ENCODE assay signal across 17 cellular contexts in the genomic region with DNA sequence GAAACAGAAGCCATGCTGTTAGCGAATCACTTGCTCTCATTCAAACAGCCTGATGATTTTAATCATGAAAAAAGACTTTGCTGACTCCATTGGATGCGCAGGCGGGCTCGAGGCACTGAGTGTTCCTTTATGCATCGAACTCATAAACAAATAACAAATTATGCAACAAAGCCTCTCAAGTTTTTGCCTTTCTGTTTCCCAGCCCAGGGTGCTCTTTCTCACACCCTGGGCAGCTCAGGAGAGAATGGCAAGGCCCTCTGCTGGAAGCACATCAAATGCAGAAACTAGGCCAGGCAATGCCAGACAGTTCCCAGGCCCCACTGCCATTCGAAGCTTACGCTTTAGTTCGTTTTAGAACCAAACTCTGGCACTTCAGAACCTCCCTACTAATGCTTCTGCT. TPM values are rescaled to one million over a fixed set of nuclear protein-coding genes. Genes with fewer than 3 reads are reported as not detected.
DNase-seq lines count a peak whose midpoint lies in the region; ATAC-seq and TF ChIP-seq lines count a peak whose summit lies in the region.
"Had no signal": no experiment of that assay in that cellular context is flagged by ENCODE, and none has a peak within 500 bp of the region (broad histone marks: within the 10 kb centered on the region; RNA-seq: fewer than 3 reads in every experiment).

No MANE protein-coding gene starts in this region.

- H3K4me1 ChIP-seq in right lobe of liver: peaks cover 0 to 13% (median 4%) of the 10 kb centered on the region in 4 donors
- H3K4me1 ChIP-seq: foreskin keratinocyte, spleen had no signal

- no peak overlapping the region for H3K4me3 ChIP-seq in AG10803 (ENCODE audit: low read length)
- no peak overlapping the region for H3K4me3 ChIP-seq in choroid plexus epithelial cell (ENCODE audit: low read depth, low read length)
- no peak overlapping the region for H3K4me3 ChIP-seq in right lobe of liver
- H3K4me3 ChIP-seq: spleen had no signal

- 0 out of 2 replicates have a peak, but pooled peaks have one; percentile 5 for TF ChIP-seq CTCF in AG10803 (conservative IDR thresholded peaks at IDR 0.05; ENCODE audit: low read length)
- peak; percentile 13 for TF ChIP-seq CTCF in choroid plexus epithelial cell (conservative IDR thresholded peaks at IDR 0.05; ENCODE audit: low read depth, low read length)
- TF ChIP-seq CTCF in right lobe of liver (IDR thresholded peaks at IDR 0.05): peak; percentile 4 to 35 (median 23)

- TF ChIP-seq POLR2A in right lobe of liver (IDR thresholded peaks at IDR 0.05): no peak

- no peak for DNase-seq in AG10803 (ENCODE audit: low read depth)
- DNase-seq in HT-29 (ENCODE audit: low spot score): peak; percentile 6
- DNase-seq in choroid plexus epithelial cell (ENCODE audit: low read depth): no peak
- peak in 1 of 3 donors; percentile 63 for DNase-seq in right lobe of liver
- no peak for DNase-seq in activated T-cell treated with anti-CD3 and anti-CD28 coated beads, Interleukin-2, amount 50 U/mL, for 48 hours
- no peak for DNase-seq in NCI-H2107 treated with DMSO at 0.1 percent for 48 hours (lab: John Stamatoyannopoulos, UW; ENCODE audit: unreplicated experiment)
- DNase-seq in DMS153 treated with DMSO at 0.1 percent for 48 hours (lab: John Stamatoyannopoulos, UW; ENCODE audit: unreplicated experiment): no peak
- no peak for DNase-seq in activated T-cell treated with anti-CD3 and anti-CD28 coated beads for 4 hours
- DNase-seq: aorta, foreskin keratinocyte, HCEC 1CT, NCI-H1694, spleen had no signal

- 50% methylated on average over 8 of the region's 8 CpGs for WGBS in right lobe of liver (ENCODE audit: insufficient coverage, low coverage, low lambda C conversion rate, missing lambda C conversion rate)

- ATAC-seq in right lobe of liver: peak; percentile 65 to 87 (median 81)
- ATAC-seq: foreskin keratinocyte had no signal

- no peaks in the 10 kb centered on the region for H3K27me3 ChIP-seq in right lobe of liver
- H3K27me3 ChIP-seq: spleen had no signal

- H3K27ac ChIP-seq in right lobe of liver: no peak overlapping the region
- H3K27ac ChIP-seq: foreskin keratinocyte, KMS-11, RWPE1, spleen had no signal

- intact Hi-C loops in right lobe of liver (cut with DNase I): no loop called here

- no peaks in the 10 kb centered on the region for H3K9me3 ChIP-seq in right lobe of liver
- H3K9me3 ChIP-seq: spleen had no signal

- H3K36me3 ChIP-seq in right lobe of liver: peaks cover 0 to 40% (median 2%) of the 10 kb centered on the region in 4 donors
- H3K36me3 ChIP-seq: spleen had no signal

RNA-seq across cellular contexts. Expression of a gene that starts 19.8 kb away (rescaled TPM):
- not detected in 2 replicates for total RNA-seq in HT-29 (2014; rRNA removed; shearing (Covaris generic))
- 100 to 1,000 TPM in 1 of 6 experiments, 10 to 100 TPM in 5; 15.7 to 125 (median 22.5) TPM for total RNA-seq in right lobe of liver
- total RNA-seq: activated T-helper 1 cell treated with anti-CD3 and anti-CD28 coated beads, Interleukin-12 subunit alpha, Interleukin-12 subunit beta, Interleukin-2, Interleukin-4 antibody, amounts not matched to agents 30 ng/mL and 10 ng/mL and 1 ng/mL, durations not matched to agents 14 hours and 24 hours and 36 hours; aorta; foreskin keratinocyte; osteoblast had no signal

Comparison
In these comparisons a context has a peak if more than half of its experiments do, and no peak if none do; other contexts are left out.
1. RNA of a gene that starts 19.8 kb away (total RNA-seq): 15.7 to 125 TPM in right lobe of liver; not detected in HT-29; every median in the first group is over 10 times any median in the second.
2. Peak in every context shown above with its lines, with median percentiles within 50 percentile points of each other: CTCF ChIP-seq.